24 cellular contexts compared by ENCODE assay signal in the genomic region with DNA sequence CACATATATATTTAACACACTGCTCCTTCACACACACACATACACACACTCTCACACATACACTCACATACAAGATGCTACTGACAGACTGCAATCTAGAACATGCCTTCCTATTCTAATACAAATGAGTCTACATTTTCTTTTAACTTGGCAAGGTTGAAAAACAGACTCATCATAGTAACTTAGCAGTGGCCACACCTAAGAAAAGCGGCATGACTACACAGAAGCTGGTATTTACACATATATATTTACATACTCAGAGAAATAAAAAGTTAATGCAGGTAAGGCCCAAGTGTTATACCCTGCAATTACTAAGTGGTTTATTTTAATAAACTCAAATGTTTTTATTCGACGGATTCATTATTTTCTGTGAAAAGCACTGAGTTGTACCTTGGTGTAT.
"Had no signal": no experiment of that assay in that cellular context is flagged by ENCODE, and none has a peak within 500 bp of the region (broad histone marks: within the 10 kb centered on the region; RNA-seq: fewer than 3 reads in every experiment).

No MANE protein-coding gene starts in this region.

- DNase-seq: cortex of kidney; effector memory CD8-positive, alpha-beta T cell; foreskin melanocyte; glutamatergic neuron; heart right ventricle; hippocampal formation; kidney glomerular epithelial cell; left ventricle myocardium superior; lower lobe of right lung; natural killer cell; occipital lobe; pancreas; sigmoid colon; stimulated activated CD4-positive, alpha-beta T cell treated with anti-CD3 and anti-CD28 coated beads, Interleukin-2, amount 100 ng/mL, for 24 hours; stimulated activated CD4-positive, alpha-beta T cell treated with anti-CD3 and anti-CD28 coated beads, Interleukin-4, amount 100 ng/mL, for 4 hours; stimulated activated naive CD8-positive, alpha-beta T cell treated with anti-CD3 and anti-CD28 coated beads, Interleukin-15, Interleukin-2, amounts not matched to agents 100 U/mL and 50 U/mL, for 24 hours; substantia nigra; testis; transverse colon; upper lobe of right lung; uterus had no signal

- H3K36me3 ChIP-seq: heart right ventricle, lower lobe of right lung, pancreas, right atrium auricular region, sigmoid colon, transverse colon, upper lobe of right lung, uterus had no signal

- H3K9me3 ChIP-seq: heart right ventricle, lower lobe of right lung, pancreas, right atrium auricular region, sigmoid colon, testis, transverse colon, upper lobe of right lung, uterus had no signal

- ATAC-seq: effector memory CD8-positive, alpha-beta T cell; heart right ventricle; left ventricle myocardium superior; lower lobe of right lung; natural killer cell; pancreas; stimulated activated memory B cell treated with anti-CD40 and anti-IgM and Interleukin-4, amounts not matched to agents 10 μg/mL and 1 μg/mL and 100 μg/mL, for 72 hours; stimulated activated naive CD8-positive, alpha-beta T cell treated with anti-CD3 and anti-CD28 coated beads, Interleukin-15, Interleukin-2, amounts not matched to agents 100 U/mL and 50 U/mL, for 24 hours; upper lobe of right lung had no signal

- H3K27me3 ChIP-seq: heart right ventricle, pancreas, right atrium auricular region, sigmoid colon, testis, transverse colon, upper lobe of right lung, uterus had no signal

- H3K27ac ChIP-seq: heart right ventricle, lower lobe of right lung, pancreas, right atrium auricular region, sigmoid colon, testis, transverse colon, upper lobe of right lung, uterus had no signal

- H3K4me1 ChIP-seq: testis, uterus had no signal

- FAIRE-seq: islet of Langerhans, pancreas had no signal

- H3K4me3 ChIP-seq: heart right ventricle, lower lobe of right lung, pancreas, right atrium auricular region, sigmoid colon, testis, transverse colon, upper lobe of right lung, uterus had no signal
